In genomic region chr1:180912801-180913616, GRCh38 we compare ENCODE assay signal across 8 cellular contexts. TPM values are rescaled to one million over a fixed set of nuclear protein-coding genes. Genes with fewer than 3 reads are reported as not detected.
DNase-seq lines count a peak whose midpoint lies in the region; ATAC-seq and TF ChIP-seq lines count a peak whose summit lies in the region.

KIAA1614 (plus strand) TSS chr1:180912897; CDS start chr1:180913244, 347 bp downstream.

- intact Hi-C loops in CD14-positive monocyte (cut with micrococcal nuclease), result no loop called here
- intact Hi-C loops in breast epithelium (cut with DNase I; ENCODE audit: low total_unique reads), result no loop called here

- H3K27me3 ChIP-seq in breast epithelium (peaks cover 0 to 5% of the 10 kb centered on the region in 2 donors), skeletal muscle tissue (ENCODE audit: control insufficient read depth in 3 of 3, insufficient read depth in 3 of 3, low read length in 3 of 3) (peaks cover 3 to 30% (median 4%) of the 10 kb centered on the region in 3 donors), Karpas-422 (ENCODE audit: low read length) (no peaks in the 10 kb centered on the region)

- H3K9me2 ChIP-seq in Karpas-422 (replicated peaks; ENCODE audit: insufficient read depth, low read length), result no peaks in the 10 kb centered on the region

- H3K4me3 Mint-ChIP-seq in CD14-positive monocyte, result peak within 1 kb of the TSS; percentile 75 to 87

- H2AFZ ChIP-seq in Karpas-422 (ENCODE audit: low read length), result no peak within 1 kb of the TSS

- ATAC-seq in HG02798 (IDR thresholded peaks at IDR 0.05; ENCODE audit: poor library complexity, unreplicated experiment) (peak; percentile 24), GM21619 (IDR thresholded peaks at IDR 0.05; ENCODE audit: unreplicated experiment) (no peak)

- no peak for DNase-seq in CD14-positive monocyte (ENCODE audit: low spot score)
- no peak for DNase-seq in breast epithelium (ENCODE audit: low spot score in 2 of 2)
- peak; percentile 59 for DNase-seq in iPS-NIHi7 (ENCODE audit: extremely low spot score)
- no peak for DNase-seq in SKM-1 (lab: John Stamatoyannopoulos, UW; ENCODE audit: unreplicated experiment)
- DNase-seq in Karpas-422, result no peak

- no peak for TF ChIP-seq CTCF in CD14-positive monocyte (IDR thresholded peaks at IDR 0.05)
- no peak for TF ChIP-seq CTCF in breast epithelium (IDR thresholded peaks at IDR 0.05)

- peak within 1 kb of the TSS; percentile 79 to 93 for H3K27ac ChIP-seq in breast epithelium
- peak within 1 kb of the TSS; percentile 54 for H3K27ac ChIP-seq in skeletal muscle tissue (ENCODE audit: low read depth, low read length)
- no peak within 1 kb of the TSS for H3K27ac ChIP-seq in Karpas-422 (ENCODE audit: low read length)

- H3K36me3 Mint-ChIP-seq in CD14-positive monocyte, result peaks cover 0 to 3% of the 10 kb centered on the region in 2 donors

- no peak for TF ChIP-seq POLR2A in breast epithelium (IDR thresholded peaks at IDR 0.05)

- H3K9me3 ChIP-seq in breast epithelium (no peaks in the 10 kb centered on the region), skeletal muscle tissue (ENCODE audit: control insufficient read depth in 3 of 3, low read length in 3 of 3) (no peaks in the 10 kb centered on the region), Karpas-422 (ENCODE audit: low read length) (no peaks in the 10 kb centered on the region)

- no peaks in the 10 kb centered on the region for H3K36me3 ChIP-seq in breast epithelium
- H3K36me3 ChIP-seq in skeletal muscle tissue (ENCODE audit: control insufficient read depth in 3 of 3, insufficient read depth in 3 of 3, low read length in 3 of 3), result no peaks in the 10 kb centered on the region
- H3K36me3 ChIP-seq in Karpas-422 (ENCODE audit: insufficient read depth, low read length), result no peaks in the 10 kb centered on the region

- peak within 1 kb of the TSS in 2 of 7 donors; percentile 7 to 31 for H3K27ac Mint-ChIP-seq in CD14-positive monocyte

- no peaks in the 10 kb centered on the region for H3K79me2 ChIP-seq in Karpas-422 (ENCODE audit: low read length)

- H3K9ac ChIP-seq in skeletal muscle tissue (ENCODE audit: low read depth in 1 of 3, low read length in 3 of 3) (peak within 1 kb of the TSS; percentile 33 to 68 (median 59)), Karpas-422 (ENCODE audit: low read length) (no peak within 1 kb of the TSS)

- peak within 1 kb of the TSS; percentile 69 to 91 (median 73) for H3K4me3 ChIP-seq in breast epithelium
- H3K4me3 ChIP-seq in skeletal muscle tissue (ENCODE audit: low read length in 3 of 3), result peak within 1 kb of the TSS; percentile 66 to 69 (median 67)
- no peak within 1 kb of the TSS for H3K4me3 ChIP-seq in Karpas-422 (ENCODE audit: low read length)

- H4K20me1 ChIP-seq in Karpas-422 (ENCODE audit: insufficient read depth, low read depth, low read length), result no peaks in the 10 kb centered on the region

- peaks cover 38 to 73% (median 43%) of the 10 kb centered on the region in 3 donors for H3K27me3 Mint-ChIP-seq in CD14-positive monocyte (ENCODE audit: low read depth in 3 of 3)

- H3K4me1 ChIP-seq in breast epithelium (no peaks in the 10 kb centered on the region), skeletal muscle tissue (ENCODE audit: control insufficient read depth in 3 of 3, insufficient read depth in 3 of 3, low read length in 3 of 3) (peaks cover 6 to 7% (median 7%) of the 10 kb centered on the region in 3 donors), Karpas-422 (ENCODE audit: low read length) (no peaks in the 10 kb centered on the region)

- H3K4me2 ChIP-seq in Karpas-422 (ENCODE audit: low read depth, low read length, poor library complexity, severe bottlenecking), result no peak within 1 kb of the TSS

- H3K9me3 Mint-ChIP-seq in CD14-positive monocyte, result peaks cover 0 to 4% (median 2%) of the 10 kb centered on the region in 7 donors

- H3K4me1 Mint-ChIP-seq in CD14-positive monocyte, result peaks cover 12% of the 10 kb centered on the region

RNA-seq across cellular contexts. Expression of gene KIAA1614, which starts in this region (rescaled TPM):
- polyA plus RNA-seq in CD14-positive monocyte, result not detected
- total RNA-seq in breast epithelium, result 1 to 10 TPM; 2.3 to 9.1 (median 4.3) TPM
- 13.6 TPM for total RNA-seq in skeletal muscle tissue
- 0.07 TPM in 1 of 2 replicates, not detected in the other for total RNA-seq in Karpas-422 (2014; rRNA removed; shearing (Covaris generic); ENCODE audit: low replicate concordance)
